In genomic region chr1:202484032-202484431, GRCh38 we compare ENCODE assay signal across 7 cellular contexts.
DNase-seq lines count a peak whose midpoint lies in the region; ATAC-seq, FAIRE-seq and TF ChIP-seq lines count a peak whose summit lies in the region.
"Not testable (repeated sequence)": the region's sequence is repeated elsewhere in the genome, so short reads cannot be mapped to it uniquely, and the experiment has no call there.

No MANE protein-coding gene starts in this region.

- CTCF ChIA-PET in T-cell (lab: Charles Lee), result not testable (repeated sequence)
- CTCF ChIA-PET in GM12878 (lab: Yijun Ruan, JAX), result interaction anchor here (0.6 to 2.3 kb wide), 6 partner anchors 15 to 1096 kb away, joined by 3 to 9 read pairs (median 3); no protein-coding TSS in a partner anchor

- peak; percentile 41 for FAIRE-seq in GM12878 (lab: Jason Lieb, UNC)

- H2AFZ ChIP-seq in GM23338; GM12878 (ENCODE audit: control insufficient read depth, low read depth, low read length): not testable (repeated sequence)

- peak overlapping the region; percentile 63 for H3K27ac ChIP-seq in DOHH2 (ENCODE audit: low read depth, low read length)
- H3K27ac ChIP-seq in GM23338 (ENCODE audit: low read depth); GM12878 (ENCODE audit: control insufficient read depth, insufficient read depth): not testable (repeated sequence)

- TF ChIP-seq CTCF in DOHH2 (IDR thresholded peaks at IDR 0.05; ENCODE audit: low read depth, low read length, poor library complexity, severe bottlenecking); GM23338 (conservative IDR thresholded peaks at IDR 0.05; ENCODE audit: low read depth in 2 of 2); GM12878 (IDR thresholded peaks at IDR 0.05 in 2 of 3, conservative IDR thresholded peaks at IDR 0.05 in 1 of 3; ENCODE audit: control insufficient read depth in 2 of 3, extremely low read depth in 1 of 3, insufficient read depth in 1 of 3, low read depth in 3 of 3, low read length in 3 of 3); mucosa of descending colon (IDR thresholded peaks at IDR 0.05): not testable (repeated sequence)

- TF ChIP-seq POLR2A in GM12878 (IDR thresholded peaks at IDR 0.05; ENCODE audit: low read depth, low read length), result not testable (repeated sequence)

- not testable (repeated sequence) for H3K9me2 ChIP-seq in DOHH2 (replicated peaks; ENCODE audit: control insufficient read depth, low read length); GM23338 (ENCODE audit: insufficient read depth)

- DNase-seq in GM23338 (ENCODE audit: low spot score); T-cell; GM12878 (ENCODE audit: low read depth, low spot score); mucosa of descending colon: not testable (repeated sequence)
- DNase-seq in Kasumi-1 (lab: John Stamatoyannopoulos, UW), result peak; percentile 88 to 92
- DNase-seq in NOMO-1 treated with dmso at 0.1 percent for 144 hours (lab: John Stamatoyannopoulos, UW; ENCODE audit: unreplicated experiment), result peak; percentile 80

- H3K79me2 ChIP-seq in DOHH2 (ENCODE audit: control insufficient read depth, low read length); GM23338 (replicated peaks; ENCODE audit: insufficient read depth); GM12878 (ENCODE audit: control insufficient read depth, insufficient read depth, low read length): not testable (repeated sequence)

- H3K4me2 ChIP-seq in DOHH2 (ENCODE audit: low read length) (peak overlapping the region; percentile 75), GM12878 (ENCODE audit: control insufficient read depth, insufficient read depth) (peak overlapping the region; percentile 17)
- H3K4me2 ChIP-seq in GM23338, result not testable (repeated sequence)

- not testable (repeated sequence) for H3K36me3 ChIP-seq in DOHH2 (ENCODE audit: control insufficient read depth, low read length); GM23338 (ENCODE audit: insufficient read depth); GM12878 (ENCODE audit: control insufficient read depth in 2 of 2, insufficient read depth in 2 of 2, low read length in 1 of 2); mucosa of descending colon (ENCODE audit: low read depth)

- TF ChIP-seq EP300 in GM12878 (IDR thresholded peaks at IDR 0.05; ENCODE audit: borderline replicate concordance in 1 of 2, control insufficient read depth in 1 of 2, low read depth in 2 of 2, low read length in 2 of 2), result not testable (repeated sequence)

- H3K27ac Mint-ChIP-seq in GM23338 (peak overlapping the region; percentile 69), T-cell (peak overlapping the region; percentile 4 to 8)

- not testable (repeated sequence) for H3K9me3 Mint-ChIP-seq in GM23338, T-cell

- WGBS in GM12878 (ENCODE audit: insufficient coverage, insufficient replicate concordance, low lambda C conversion rate, missing lambda C conversion rate), result 0% methylated on average over 2 of the region's 2 CpGs

- H3K36me3 Mint-ChIP-seq in GM23338 (ENCODE audit: low read depth), result not testable (repeated sequence)
- H3K36me3 Mint-ChIP-seq in T-cell, result peaks cover 43% of the 10 kb centered on the region

- not testable (repeated sequence) for TF ChIP-seq RAD21 in GM12878 (IDR thresholded peaks at IDR 0.05; ENCODE audit: insufficient read depth, low read depth, low read length)

- H3K4me3 Mint-ChIP-seq in GM23338, result not testable (repeated sequence)
- H3K4me3 Mint-ChIP-seq in T-cell, result peak overlapping the region in 1 of 3 donors; percentile 3

- POLR2A ChIA-PET in T-cell (lab: Charles Lee); GM12878 (lab: Charles Lee): not testable (repeated sequence)

- SMC1A ChIA-PET in GM12878 (lab: Charles Lee; ENCODE audit: uncharacterized antibody, unreplicated experiment), result interaction anchor here (0.7 to 1.8 kb wide), 7 partner anchors 78 to 140 kb away, joined by 3 to 5 read pairs (median 3); no protein-coding TSS in a partner anchor

- in situ Hi-C loops in GM12878 (cut with MboI), result not testable (repeated sequence)

- BruUV-seq in GM12878 (replicated peaks; lab: Mats Ljungman, UMichigan), result not testable (repeated sequence)

- H3K4me3 ChIP-seq in DOHH2 (ENCODE audit: low read length), result peak overlapping the region; percentile 48
- H3K4me3 ChIP-seq in GM23338, GM12878, mucosa of descending colon: not testable (repeated sequence)

- H3K27me3 Mint-ChIP-seq in GM23338 (ENCODE audit: insufficient read depth, low read depth, poor library complexity); T-cell: not testable (repeated sequence)

- not testable (repeated sequence) for H4K20me1 ChIP-seq in DOHH2 (ENCODE audit: control insufficient read depth, insufficient read depth, low read depth, low read length); GM23338 (replicated peaks; ENCODE audit: insufficient read depth); GM12878 (ENCODE audit: control insufficient read depth, insufficient read depth)

- H3K4me1 ChIP-seq in DOHH2 (ENCODE audit: control insufficient read depth, low read length) (peaks cover 41% of the 10 kb centered on the region), GM23338 (ENCODE audit: insufficient read depth) (peaks cover 16% of the 10 kb centered on the region), GM12878 (ENCODE audit: control insufficient read depth, insufficient read depth, low read length) (peaks cover 20% of the 10 kb centered on the region)
- H3K4me1 ChIP-seq in mucosa of descending colon (ENCODE audit: low read depth), result not testable (repeated sequence)

- ATAC-seq in GM23338; T-cell (replicated peaks in 1 of 4): not testable (repeated sequence)
- ATAC-seq in GM12878, result peak; percentile 72
- peak; percentile 47 for ATAC-seq in mucosa of descending colon

- not testable (repeated sequence) for H3K27me3 ChIP-seq in DOHH2 (ENCODE audit: control insufficient read depth, low read length); GM23338 (ENCODE audit: insufficient read depth); GM12878 (replicated peaks in 1 of 2; ENCODE audit: control insufficient read depth in 2 of 2, insufficient read depth in 2 of 2, low read length in 1 of 2)

- H3F3A ChIP-seq in DOHH2 (ENCODE audit: control insufficient read depth, insufficient read depth); GM23338 (replicated peaks; ENCODE audit: low read depth): not testable (repeated sequence)

- not testable (repeated sequence) for H3K9ac ChIP-seq in GM12878 (ENCODE audit: control insufficient read depth, insufficient read depth, low read length)

- H3K4me1 Mint-ChIP-seq in GM23338, result peaks cover 26% of the 10 kb centered on the region
- H3K4me1 Mint-ChIP-seq in T-cell, result peaks cover 29 to 45% (median 39%) of the 10 kb centered on the region in 3 donors

- intact Hi-C loops in GM12878 (cut with micrococcal nuclease; ENCODE audit: unreplicated experiment); mucosa of descending colon (cut with DNase I, micrococcal nuclease): not testable (repeated sequence)

- RAD21 ChIA-PET in GM12878 (lab: Charles Lee; ENCODE audit: unreplicated experiment), result not testable (repeated sequence)

- not testable (repeated sequence) for H3K9me3 ChIP-seq in DOHH2 (ENCODE audit: control insufficient read depth, insufficient read depth, low read length); GM12878 (replicated peaks; ENCODE audit: control insufficient read depth, insufficient read depth, low read length); mucosa of descending colon

TF ChIP-seq in GM12878, 131 proteins besides CTCF, POLR2A, EP300 and RAD21 (continues in another document):
- TF ChIP-seq NBN (IDR thresholded peaks at IDR 0.05), result 0 out of 2 replicates have a peak, but pooled peaks have one; percentile 44
- TF ChIP-seq ETV6 (conservative IDR thresholded peaks at IDR 0.05 in 1 of 2, IDR thresholded peaks at IDR 0.05 in 1 of 2; ENCODE audit: borderline replicate concordance in 1 of 2, low read depth in 1 of 2), result peak in 1 of 2 experiments; percentile 19; a peak in 1 of 4 replicates
- peak; percentile 80 for TF ChIP-seq MLLT1 (IDR thresholded peaks at IDR 0.05)
- TF ChIP-seq IKZF2 (IDR thresholded peaks at IDR 0.05), result peak; percentile 54 to 67; a peak in 3 of 4 replicates
- TF ChIP-seq ATF7 (IDR thresholded peaks at IDR 0.05; ENCODE audit: low read depth), result peak; percentile 21; the same call in 1 of the 2 replicates
- peak; percentile 56; the same call in 1 of the 2 replicates for TF ChIP-seq ATF2 (IDR thresholded peaks at IDR 0.05; ENCODE audit: low read length)
